In genomic region chr4:153295131-153295755, GRCh38 we compare ENCODE assay signal across 21 cellular contexts. TPM values are rescaled to one million over a fixed set of nuclear protein-coding genes. Genes with fewer than 3 reads are reported as not detected.
DNase-seq lines count a peak whose midpoint lies in the region; TF ChIP-seq lines count a peak whose summit lies in the region.
"Had no signal": no experiment of that assay in that cellular context is flagged by ENCODE, and none has a peak within 500 bp of the region (broad histone marks: within the 10 kb centered on the region; RNA-seq: fewer than 3 reads in every experiment).

No MANE protein-coding gene starts in this region.

- H3K27me3 Mint-ChIP-seq in MCF 10A (ENCODE audit: insufficient read depth, unreplicated experiment) (no peaks in the 10 kb centered on the region), neural crest cell (ENCODE audit: low read depth) (no peaks in the 10 kb centered on the region)
- H3K27me3 Mint-ChIP-seq: activated CD4-positive, alpha-beta memory T cell treated with anti-CD3 and anti-CD28 coated beads for 36 hours had no signal

- H3K27me3 ChIP-seq in breast epithelium: no peaks in the 10 kb centered on the region
- no peaks in the 10 kb centered on the region for H3K27me3 ChIP-seq in testis
- H3K27me3 ChIP-seq: colonic mucosa, left lung had no signal

- H3K4me1 Mint-ChIP-seq in MCF 10A (ENCODE audit: insufficient read depth, unreplicated experiment) (peaks cover 7% of the 10 kb centered on the region), neural crest cell (peaks cover 21% of the 10 kb centered on the region)

- BruUV-seq in MCF 10A (replicated peaks; lab: Mats Ljungman, UMichigan): no TSS peak

- 48 to 80% methylated on average over 14 to 40 of the region's 40 CpGs for WGBS in testis, 2 donors

- H3K9me3 Mint-ChIP-seq in MCF 10A (ENCODE audit: unreplicated experiment): peaks cover 13% of the 10 kb centered on the region
- peaks cover 11% of the 10 kb centered on the region for H3K9me3 Mint-ChIP-seq in neural crest cell

- H3K36me3 ChIP-seq in breast epithelium (no peaks in the 10 kb centered on the region), testis (ENCODE audit: low read depth, missing control alignments) (no peaks in the 10 kb centered on the region)

- DNase-seq in breast epithelium (ENCODE audit: low spot score in 2 of 2): peak in 1 of 2 donors; percentile 64
- no peak for DNase-seq in MCF 10A (ENCODE audit: unreplicated experiment)
- no peak for DNase-seq in epithelial cell of proximal tubule (ENCODE audit: low read depth)
- DNase-seq in neural crest cell (ENCODE audit: low read depth, low spot score): no peak
- DNase-seq in testis: no peak
- no peak for DNase-seq in islet precursor cell
- no peak for DNase-seq in activated T-cell treated with anti-CD3 and anti-CD28 coated beads, Interleukin-2, amount 50 U/mL, for 48 hours
- DNase-seq in HT-29 (ENCODE audit: low spot score): no peak
- DNase-seq: activated CD4-positive, alpha-beta memory T cell treated with anti-CD3 and anti-CD28 coated beads for 36 hours; activated T-cell treated with anti-CD3 and anti-CD28 coated beads, Interleukin-2, amount 50 U/mL, for 1 hour; colonic mucosa; DMS153; left lung; NCI-H1436 treated with DMSO at 0.1 percent for 48 hours; NCI-H2227 treated with DMSO at 0.1 percent for 48 hours; SHP77; small intestine; WERI-Rb-1 had no signal

- CTCF ChIA-PET in MCF 10A (lab: Yijun Ruan, JAX): interaction anchor here (0.6 to 1.3 kb wide), 4 partner anchors 10 to 159 kb away, joined by 3 to 7 read pairs (median 4); no protein-coding TSS in a partner anchor

- peaks cover 0 to 8% of the 10 kb centered on the region in 2 donors for H3K9me3 ChIP-seq in breast epithelium
- no peaks in the 10 kb centered on the region for H3K9me3 ChIP-seq in testis
- H3K9me3 ChIP-seq: colonic mucosa had no signal

- H3K27ac ChIP-seq in breast epithelium: peak overlapping the region; percentile 81 to 84
- no peak overlapping the region for H3K27ac ChIP-seq in testis
- H3K27ac ChIP-seq: A549, C4-2B, colonic mucosa, left lung, WERI-Rb-1 had no signal

- H3K36me3 Mint-ChIP-seq in MCF 10A (ENCODE audit: insufficient read depth, unreplicated experiment) (peaks cover 51% of the 10 kb centered on the region), neural crest cell (ENCODE audit: low read depth) (peaks cover 55% of the 10 kb centered on the region)

- H3K27ac Mint-ChIP-seq in MCF 10A (ENCODE audit: low read depth, unreplicated experiment): no peak overlapping the region
- peak overlapping the region; percentile 83 for H3K27ac Mint-ChIP-seq in neural crest cell (ENCODE audit: unreplicated experiment)
- H3K27ac Mint-ChIP-seq: activated CD4-positive, alpha-beta memory T cell treated with anti-CD3 and anti-CD28 coated beads for 36 hours; activated naive CD4-positive, alpha-beta T cell treated with anti-CD3 and anti-CD28 coated beads, Interleukin-2, amount 50 U/mL, for 72 hours had no signal

- POLR2A ChIA-PET in MCF 10A (lab: Yijun Ruan, JAX): interaction anchor here (0.7 kb wide), 1 partner anchor 486 kb away, joined by 3 read pairs; no protein-coding TSS in a partner anchor

- H3K4me3 Mint-ChIP-seq in MCF 10A (ENCODE audit: unreplicated experiment) (no peak overlapping the region), neural crest cell (no peak overlapping the region)
- H3K4me3 Mint-ChIP-seq: activated CD4-positive, alpha-beta memory T cell treated with anti-CD3 and anti-CD28 coated beads for 36 hours had no signal

- peak overlapping the region in 2 of 3 donors; percentile 49 to 50 for H3K4me3 ChIP-seq in breast epithelium
- H3K4me3 ChIP-seq in epithelial cell of proximal tubule (ENCODE audit: low read depth, low read length): no peak overlapping the region
- H3K4me3 ChIP-seq in testis: peak overlapping the region in 1 of 2 donors; percentile 16
- H3K4me3 ChIP-seq: A549, colonic mucosa, left lung had no signal

- TF ChIP-seq POLR2A in breast epithelium (IDR thresholded peaks at IDR 0.05) (no peak), testis (IDR thresholded peaks at IDR 0.05) (no peak)

- H3K4me1 ChIP-seq in breast epithelium: peaks cover 0 to 7% of the 10 kb centered on the region in 2 donors
- peaks cover 11% of the 10 kb centered on the region for H3K4me1 ChIP-seq in testis
- H3K4me1 ChIP-seq: colonic mucosa had no signal

- intact Hi-C loops in breast epithelium (cut with DNase I; ENCODE audit: low total_unique reads) (no loop called here), MCF 10A (cut with micrococcal nuclease) (no loop called here), testis (cut with DNase I; ENCODE audit: low total_unique reads) (no loop called here)

- TF ChIP-seq CTCF in breast epithelium (IDR thresholded peaks at IDR 0.05) (peak in 1 of 3 donors; percentile 28), MCF 10A (IDR thresholded peaks at IDR 0.05; ENCODE audit: unreplicated experiment) (no peak), epithelial cell of proximal tubule (conservative IDR thresholded peaks at IDR 0.05; ENCODE audit: low read depth, low read length) (peak; percentile 9), neural crest cell (conservative IDR thresholded peaks at IDR 0.05) (no peak), testis (IDR thresholded peaks at IDR 0.05) (no peak)

RNA-seq across cellular contexts. Expression of gene MND1, which starts 49.2 kb away (rescaled TPM):
- total RNA-seq in breast epithelium (under 1 TPM in 1 of 3 donors, not detected in 2; 0.64 TPM), MCF 10A (2022) (4.8 and 9.7 TPM in 2 replicates), epithelial cell of proximal tubule (15.2 and 30.0 TPM in 2 replicates), neural crest cell (33.6 and 36.1 TPM in 2 replicates), testis (10 to 100 TPM in 1 of 2 donors, 1 to 10 TPM in 1; 8.3 to 11.4 TPM)
- 17.5 TPM for polyA plus RNA-seq in testis (ENCODE audit: insufficient read depth, low read depth, low replicate concordance)
- 3.9 and 5.7 TPM in 2 replicates for total RNA-seq in HT-29 (2014; rRNA removed; shearing (Covaris generic))

Comparison
In these comparisons a context has a peak if more than half of its experiments do, and no peak if none do; other contexts are left out.
1. H3K27ac ChIP-seq: peak in breast epithelium (2 of 2); none in testis (0 of 2).